In genomic region chr12:46770501-46771183, GRCh38 we compare ENCODE assay signal across 13 cellular contexts. TPM values are rescaled to one million over a fixed set of nuclear protein-coding genes. Genes with fewer than 3 reads are reported as not detected.
A peak's percentile ranks its signal among the peaks of the same experiment; 100 is the strongest.
DNase-seq lines count a peak whose midpoint lies in the region; ATAC-seq and TF ChIP-seq lines count a peak whose summit lies in the region.
"Had no signal": no experiment of that assay in that cellular context is flagged by ENCODE, and none has a peak within 500 bp of the region (broad histone marks: within the 10 kb centered on the region; RNA-seq: fewer than 3 reads in every experiment).

No MANE protein-coding gene starts in this region.

- H3K27me3 ChIP-seq in right atrium auricular region (no peaks in the 10 kb centered on the region), right lobe of liver (no peaks in the 10 kb centered on the region), ascending aorta (no peaks in the 10 kb centered on the region), foreskin keratinocyte (no peaks in the 10 kb centered on the region)
- H3K27me3 ChIP-seq: upper lobe of left lung had no signal

- no peaks in the 10 kb centered on the region for H3K27me3 Mint-ChIP-seq in stimulated activated naive B cell treated with anti-CD40 and anti-IgM and Interleukin-4, amounts not matched to agents 10 μg/mL and 1 μg/mL and 100 μg/mL, for 72 hours

- TF ChIP-seq POLR2A in right lobe of liver (IDR thresholded peaks at IDR 0.05) = no peak

- H3K4me1 ChIP-seq in right atrium auricular region = peaks cover 0 to 25% of the 10 kb centered on the region in 2 donors
- H3K4me1 ChIP-seq in right lobe of liver = peaks cover 0 to 53% (median 24%) of the 10 kb centered on the region in 4 donors
- peaks cover 0 to 2% of the 10 kb centered on the region in 2 donors for H3K4me1 ChIP-seq in ascending aorta
- peaks cover 5% of the 10 kb centered on the region for H3K4me1 ChIP-seq in foreskin keratinocyte

- TF ChIP-seq CTCF in right atrium auricular region (IDR thresholded peaks at IDR 0.05) (no peak), choroid plexus epithelial cell (conservative IDR thresholded peaks at IDR 0.05; ENCODE audit: low read depth, low read length) (no peak), right lobe of liver (IDR thresholded peaks at IDR 0.05) (no peak), ascending aorta (IDR thresholded peaks at IDR 0.05) (no peak), foreskin keratinocyte (conservative IDR thresholded peaks at IDR 0.05) (no peak)

- H3K9me3 Mint-ChIP-seq in stimulated activated naive B cell treated with anti-CD40 and anti-IgM and Interleukin-4, amounts not matched to agents 10 μg/mL and 1 μg/mL and 100 μg/mL, for 72 hours = no peaks in the 10 kb centered on the region
- H3K9me3 Mint-ChIP-seq: neural crest cell had no signal

- intact Hi-C loops in Right ventricle myocardium superior (cut with DNase I) = no loop called here
- intact Hi-C loops in right lobe of liver (cut with DNase I) = no loop called here
- intact Hi-C loops in ascending aorta (cut with DNase I) = no loop called here

- in situ Hi-C loops in ACHN (cut with HindIII; ENCODE audit: low pct_ligation_motif_present, low pct_unique_long_range_greater_than_20kb, low sequenced_read_pairs) = no loop called here

- H3K4me3 ChIP-seq in right atrium auricular region = no peak overlapping the region
- H3K4me3 ChIP-seq in choroid plexus epithelial cell (ENCODE audit: low read depth, low read length) = no peak overlapping the region
- H3K4me3 ChIP-seq in right lobe of liver = no peak overlapping the region
- no peak overlapping the region for H3K4me3 ChIP-seq in ascending aorta
- H3K4me3 ChIP-seq: upper lobe of left lung had no signal

- H3K4me1 Mint-ChIP-seq in stimulated activated naive B cell treated with anti-CD40 and anti-IgM and Interleukin-4, amounts not matched to agents 10 μg/mL and 1 μg/mL and 100 μg/mL, for 72 hours = peaks cover 2 to 6% of the 10 kb centered on the region in 2 donors

- H3K27ac ChIP-seq in right atrium auricular region (peak overlapping the region in 1 of 2 donors; percentile 58), right lobe of liver (peak overlapping the region; percentile 11 to 56 (median 43)), ascending aorta (no peak overlapping the region), foreskin keratinocyte (no peak overlapping the region)

- peak; percentile 90 for ATAC-seq in Right ventricle myocardium superior (ENCODE audit: poor library complexity)
- peak; percentile 49 to 82 (median 66) for ATAC-seq in right lobe of liver
- ATAC-seq in stimulated activated naive B cell treated with anti-CD40 and anti-IgM and Interleukin-4, amounts not matched to agents 10 μg/mL and 1 μg/mL and 100 μg/mL, for 72 hours (replicated peaks) = no peak
- ATAC-seq in foreskin keratinocyte = no peak

- DNase-seq in Right ventricle myocardium superior (no peak), right atrium auricular region (ENCODE audit: low spot score) (no peak), choroid plexus epithelial cell (ENCODE audit: low read depth) (peak; percentile 79), right lobe of liver (no peak), ascending aorta (ENCODE audit: low spot score in 2 of 2) (no peak), foreskin keratinocyte (no peak), ACHN (no peak)
- DNase-seq in stimulated activated naive B cell treated with anti-CD40 and anti-IgM and Interleukin-4, amounts not matched to agents 10 μg/mL and 1 μg/mL and 100 μg/mL, for 72 hours = no peak
- DNase-seq: caudate nucleus, NCI-H226, upper lobe of left lung had no signal

- H3K9me3 ChIP-seq in right atrium auricular region (no peaks in the 10 kb centered on the region), right lobe of liver (no peaks in the 10 kb centered on the region), ascending aorta (no peaks in the 10 kb centered on the region)
- H3K9me3 ChIP-seq: upper lobe of left lung had no signal

- peaks cover 0 to 1% of the 10 kb centered on the region in 2 donors for H3K36me3 Mint-ChIP-seq in stimulated activated naive B cell treated with anti-CD40 and anti-IgM and Interleukin-4, amounts not matched to agents 10 μg/mL and 1 μg/mL and 100 μg/mL, for 72 hours

- WGBS in right lobe of liver (ENCODE audit: insufficient coverage, low coverage, low lambda C conversion rate, missing lambda C conversion rate) = 34% methylated on average over 3 of the region's 3 CpGs

- H3K36me3 ChIP-seq in right atrium auricular region (no peaks in the 10 kb centered on the region), right lobe of liver (peaks cover 0 to 96% (median 34%) of the 10 kb centered on the region in 4 donors), ascending aorta (no peaks in the 10 kb centered on the region)
- H3K36me3 ChIP-seq: upper lobe of left lung had no signal

- no peak overlapping the region for H3K27ac Mint-ChIP-seq in stimulated activated naive B cell treated with anti-CD40 and anti-IgM and Interleukin-4, amounts not matched to agents 10 μg/mL and 1 μg/mL and 100 μg/mL, for 72 hours

- no peak overlapping the region for H3K4me3 Mint-ChIP-seq in stimulated activated naive B cell treated with anti-CD40 and anti-IgM and Interleukin-4, amounts not matched to agents 10 μg/mL and 1 μg/mL and 100 μg/mL, for 72 hours
- H3K4me3 Mint-ChIP-seq: neural crest cell had no signal

RNA-seq across cellular contexts. Expression of gene SLC38A4, which starts 55.2 kb away (rescaled TPM):
- total RNA-seq in Right ventricle myocardium superior = 2.3 TPM
- total RNA-seq in right atrium auricular region = 1 to 10 TPM in 1 of 2 donors, under 1 TPM in 1; 0.28 to 2.0 TPM
- total RNA-seq in right lobe of liver = 100 to 1,000 TPM; 158 to 604 (median 295) TPM
- total RNA-seq in ascending aorta = not detected
- 0.49 and 0.65 TPM in 2 replicates for total RNA-seq in foreskin keratinocyte
- polyA plus RNA-seq in foreskin keratinocyte = 0.26 and 0.28 TPM in 2 replicates
- total RNA-seq: neural crest cell; T-helper 1 cell treated with Interleukin-12 subunit alpha and Interleukin-12 subunit beta and Interleukin-4 antibody, amounts not matched to agents 30 ng/mL and 1 ng/mL, for 36 hours had no signal

Comparison
In these comparisons a context has a peak if more than half of its experiments do, and no peak if none do; other contexts are left out.
1. ATAC-seq: peak in Right ventricle myocardium superior (single experiment) and right lobe of liver (4 of 4); none in stimulated activated naive B cell treated with anti-CD40 and anti-IgM and Interleukin-4, amounts not matched to agents 10 μg/mL and 1 μg/mL and 100 μg/mL, for 72 hours (0 of 2) and foreskin keratinocyte (single experiment).
2. H3K27ac ChIP-seq: peak in right lobe of liver (3 of 3); none in ascending aorta (0 of 2) and foreskin keratinocyte (single experiment).
3. RNA of gene SLC38A4, which starts 55.2 kb away (total RNA-seq): 158 to 604 TPM in right lobe of liver; 2.3 TPM in Right ventricle myocardium superior (single experiment), 0.28 to 2.0 TPM in right atrium auricular region, 0.49 to 0.65 TPM in foreskin keratinocyte and not detected in ascending aorta (single experiment); every median in the first group is over 10 times any median in the second.